In genomic region chr17:44779211-44780025, GRCh38 we compare ENCODE assay signal across 8 cellular contexts. TPM values are rescaled to one million over a fixed set of nuclear protein-coding genes. Genes with fewer than 3 reads are reported as not detected.
DNase-seq lines count a peak whose midpoint lies in the region; ATAC-seq and TF ChIP-seq lines count a peak whose summit lies in the region.

No MANE protein-coding gene starts in this region.

- H2AFZ ChIP-seq in H9 (ENCODE audit: low read length), result no peak overlapping the region

- peaks cover 33% of the 10 kb centered on the region for H3K27me3 Mint-ChIP-seq in H9 (ENCODE audit: low read depth)
- peaks cover 8% of the 10 kb centered on the region for H3K27me3 Mint-ChIP-seq in activated CD4-positive, alpha-beta memory T cell treated with anti-CD3 and anti-CD28 coated beads, Interleukin-2, amount 10 ng/mL, durations not matched to agents 7 days and 5 days

- TF ChIP-seq CTCF in AG09309 (IDR thresholded peaks at IDR 0.05; ENCODE audit: control insufficient read depth, insufficient read depth, low read depth, low read length, missing control alignments) (peak; percentile 87), H9 (conservative IDR thresholded peaks at IDR 0.05) (peak; percentile 82), lower leg skin (IDR thresholded peaks at IDR 0.05) (peak in 1 of 3 donors; percentile 57)

- no peak for DNase-seq in AG09309 (ENCODE audit: low read depth)
- peak; percentile 88 for DNase-seq in H9
- peak; percentile 68 for DNase-seq in NCI-H526 treated with DMSO at 0.1 percent for 48 hours (lab: John Stamatoyannopoulos, UW)
- DNase-seq in activated CD4-positive, alpha-beta memory T cell treated with anti-CD3 and anti-CD28 coated beads, Interleukin-2, amount 10 ng/mL, durations not matched to agents 7 days and 5 days, result peak; percentile 84
- peak; percentile 26 to 72 for DNase-seq in dermis microvascular lymphatic vessel endothelial cell (ENCODE audit: low read depth in 2 of 2)
- DNase-seq in lower leg skin (ENCODE audit: low spot score in 2 of 2), result peak; percentile 54 to 94
- DNase-seq in stimulated activated CD4-positive, alpha-beta T cell treated with anti-CD3 and anti-CD28 coated beads, Interleukin-4, amount 100 ng/mL, for 4 hours, result peak; percentile 77 to 83

- no peaks in the 10 kb centered on the region for H3K79me1 ChIP-seq in H9 (ENCODE audit: insufficient read depth, low read depth, low read length, poor library complexity, severe bottlenecking)

- H3K4me3 ChIP-seq in AG09309 (ENCODE audit: control insufficient read depth, low read depth, low read length) (peak overlapping the region; percentile 36), lower leg skin (ENCODE audit: low read depth, poor library complexity, severe bottlenecking) (no peak overlapping the region)

- intact Hi-C loops in lower leg skin (cut with DNase I; ENCODE audit: low total_unique reads), result no loop called here

- no peak overlapping the region for H2AK5ac ChIP-seq in H9 (ENCODE audit: insufficient read length, low read length)

- H3K27ac Mint-ChIP-seq in H9, result no peak overlapping the region
- no peak overlapping the region for H3K27ac Mint-ChIP-seq in activated CD4-positive, alpha-beta memory T cell treated with anti-CD3 and anti-CD28 coated beads, Interleukin-2, amount 10 ng/mL, durations not matched to agents 7 days and 5 days

- no peak overlapping the region for H3K23ac ChIP-seq in H9 (ENCODE audit: insufficient read length, low read depth, low read length)

- no peak overlapping the region for H2BK120ac ChIP-seq in H9 (ENCODE audit: low read depth, low read length, poor library complexity, severe bottlenecking)

- H3K9me3 ChIP-seq in H9 (ENCODE audit: control insufficient read depth, low read depth, low read length), result no peaks in the 10 kb centered on the region

- no peak overlapping the region for H2BK15ac ChIP-seq in H9 (ENCODE audit: low read depth, low read length)

- no peak overlapping the region for H4K91ac ChIP-seq in H9 (ENCODE audit: insufficient read length, low read depth, low read length)

- no peak overlapping the region for H3T11ph ChIP-seq in H9 (ENCODE audit: low read length)

- no peak overlapping the region for H4K8ac ChIP-seq in H9 (replicated peaks; ENCODE audit: insufficient read length, low read depth, low read length)

- no peak overlapping the region for H3K4ac ChIP-seq in H9 (ENCODE audit: low read depth, low read length)

- CTCF ChIA-PET in activated CD4-positive, alpha-beta memory T cell treated with anti-CD3 and anti-CD28 coated beads, Interleukin-2, amount 10 ng/mL, durations not matched to agents 7 days and 5 days (lab: Charles Lee), result interaction anchor here (0.7 to 11.7 kb wide), 14 partner anchors 16 to 356 kb away, joined by 3 to 144 read pairs (median 4); partner anchors contain the start of gene ACBD4

- no peak overlapping the region for H3K56ac ChIP-seq in H9 (ENCODE audit: insufficient read length, low read depth, low read length)

- H3K9ac ChIP-seq in H9 (ENCODE audit: extremely low read depth, insufficient read length, low read length), result no peak overlapping the region

- TF ChIP-seq POLR2A in lower leg skin (IDR thresholded peaks at IDR 0.05), result no peak

- H3K4me1 ChIP-seq in H9 (ENCODE audit: insufficient read depth, low read length), result peaks cover 2% of the 10 kb centered on the region; the same call in 1 of the 2 replicates

- WGBS in H9 (ENCODE audit: extremely low coverage, insufficient read length, low lambda C conversion rate), result no CpG with 5 or more reads among the region's 36 CpGs
- 17 to 19% methylated on average over 26 to 35 of the region's 36 CpGs for WGBS in lower leg skin, 2 donors

- POLR2A ChIA-PET in activated CD4-positive, alpha-beta memory T cell treated with anti-CD3 and anti-CD28 coated beads, Interleukin-2, amount 10 ng/mL, durations not matched to agents 7 days and 5 days (lab: Charles Lee), result interaction anchor here (0.5 to 1.1 kb wide), 2 partner anchors 83 to 85 kb away, joined by 3 read pairs; no protein-coding TSS in a partner anchor

- H3K18ac ChIP-seq in H9 (ENCODE audit: insufficient read length, low read depth, low read length), result no peak overlapping the region

- H2BK5ac ChIP-seq in H9 (ENCODE audit: insufficient read length, low read length), result no peak overlapping the region

- no peak overlapping the region for H2BK12ac ChIP-seq in H9 (ENCODE audit: insufficient read length, low read depth, low read length)

- H4K20me1 ChIP-seq in H9 (ENCODE audit: control insufficient read depth, insufficient read depth, insufficient read length), result no peaks in the 10 kb centered on the region

- H4K5ac ChIP-seq in H9 (ENCODE audit: insufficient read length, low read depth, low read length), result no peak overlapping the region

- no peaks in the 10 kb centered on the region for H3K36me3 Mint-ChIP-seq in H9 (ENCODE audit: insufficient read depth in 1 of 3, low read depth in 3 of 3)
- no peaks in the 10 kb centered on the region for H3K36me3 Mint-ChIP-seq in activated CD4-positive, alpha-beta memory T cell treated with anti-CD3 and anti-CD28 coated beads, Interleukin-2, amount 10 ng/mL, durations not matched to agents 7 days and 5 days (ENCODE audit: low read depth)

- no peak overlapping the region for H3K27ac ChIP-seq in H9 (ENCODE audit: insufficient read length, low read depth, low read length)

- H3K27me3 ChIP-seq in H9 (ENCODE audit: insufficient read depth, low read length), result peaks cover 4% of the 10 kb centered on the region; the same call in 1 of the 2 replicates

- no peaks in the 10 kb centered on the region for H3K79me2 ChIP-seq in H9 (ENCODE audit: insufficient read depth, low read length)

- H3K4me3 Mint-ChIP-seq in H9, result peak overlapping the region; percentile 56 to 65; a peak in 4 of 5 replicates
- H3K4me3 Mint-ChIP-seq in activated CD4-positive, alpha-beta memory T cell treated with anti-CD3 and anti-CD28 coated beads, Interleukin-2, amount 10 ng/mL, durations not matched to agents 7 days and 5 days, result peak overlapping the region; percentile 17

- H3K9me3 Mint-ChIP-seq in H9, result no peaks in the 10 kb centered on the region
- H3K9me3 Mint-ChIP-seq in activated CD4-positive, alpha-beta memory T cell treated with anti-CD3 and anti-CD28 coated beads, Interleukin-2, amount 10 ng/mL, durations not matched to agents 7 days and 5 days, result no peaks in the 10 kb centered on the region

- H3K23me2 ChIP-seq in H9 (ENCODE audit: insufficient read length, low read depth, low read length, poor library complexity, severe bottlenecking), result peaks cover 10% of the 10 kb centered on the region

- peaks cover 24 to 31% of the 10 kb centered on the region in 2 experiments for H3K4me1 Mint-ChIP-seq in H9
- H3K4me1 Mint-ChIP-seq in activated CD4-positive, alpha-beta memory T cell treated with anti-CD3 and anti-CD28 coated beads, Interleukin-2, amount 10 ng/mL, durations not matched to agents 7 days and 5 days, result peaks cover 15% of the 10 kb centered on the region

- H2BK20ac ChIP-seq in H9 (ENCODE audit: low read depth, low read length, poor library complexity, severe bottlenecking), result no peak overlapping the region

- peak overlapping the region; percentile 3 for H3K4me2 ChIP-seq in H9 (ENCODE audit: insufficient read depth, insufficient read length, low read length)

- H3K14ac ChIP-seq in H9 (ENCODE audit: insufficient read depth, low read length), result peak overlapping the region; percentile 2; the same call in 1 of the 2 replicates

- no peak for ATAC-seq in GM18909 (IDR thresholded peaks at IDR 0.05; ENCODE audit: poor library complexity, unreplicated experiment)

RNA-seq across cellular contexts. Expression of gene ADAM11, which starts 20.6 kb away (rescaled TPM):
- total RNA-seq in H9 (2021) (2.7 and 4.6 TPM in 2 replicates), dermis microvascular lymphatic vessel endothelial cell (0.13 and 0.38 TPM in 2 replicates), lower leg skin (1 to 10 TPM in 3 of 4 donors, not detected in 1; 1.5 to 2.5 (median 2.3) TPM)
- under 1 TPM; 0.28 to 0.43 TPM for total RNA-seq in activated CD4-positive, alpha-beta memory T cell treated with anti-CD3 and anti-CD28 coated beads, Interleukin-2, amount 10 ng/mL, durations not matched to agents 7 days and 5 days

RNA-seq across cellular contexts. Expression of gene GJC1, which starts 50.7 kb away (rescaled TPM):
- total RNA-seq in H9 (2021) (114 and 119 TPM in 2 replicates), dermis microvascular lymphatic vessel endothelial cell (3.0 and 6.7 TPM in 2 replicates), lower leg skin (1 to 10 TPM in 2 of 4 donors, under 1 TPM in 2; 0.25 to 4.6 (median 1.6) TPM)
- under 1 TPM; 0.78 to 0.88 TPM for total RNA-seq in activated CD4-positive, alpha-beta memory T cell treated with anti-CD3 and anti-CD28 coated beads, Interleukin-2, amount 10 ng/mL, durations not matched to agents 7 days and 5 days

Comparison
In these comparisons a context has a peak if more than half of its experiments do, and no peak if none do; other contexts are left out.
1. RNA of gene GJC1, which starts 50.7 kb away (total RNA-seq): 114 to 119 TPM in H9; 3.0 to 6.7 TPM in dermis microvascular lymphatic vessel endothelial cell, 0.25 to 4.6 TPM in lower leg skin and 0.78 to 0.88 TPM in activated CD4-positive, alpha-beta memory T cell treated with anti-CD3 and anti-CD28 coated beads, Interleukin-2, amount 10 ng/mL, durations not matched to agents 7 days and 5 days; every median in the first group is over 10 times any median in the second.